Comparison of ENCODE assay signal across 28 cellular contexts in the genomic region with DNA sequence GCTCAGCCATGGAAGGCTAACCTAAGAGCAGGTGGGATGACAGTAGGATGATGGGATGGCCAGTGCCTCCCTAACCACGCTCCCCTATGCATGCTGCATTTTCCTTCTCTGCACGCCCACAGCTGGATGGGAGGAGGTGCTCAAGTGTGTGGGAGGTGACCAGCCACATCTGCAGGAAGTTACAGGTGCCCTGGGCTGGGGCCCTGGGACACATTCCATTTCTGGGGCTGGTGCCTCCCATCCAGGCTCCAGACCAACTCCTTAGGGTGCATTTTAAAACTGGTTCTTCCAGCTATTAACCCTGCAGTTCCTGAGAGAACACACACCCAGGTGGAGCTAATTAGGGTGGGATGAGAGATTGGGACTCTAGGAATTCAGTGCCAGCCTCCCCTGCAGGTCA.
DNase-seq lines count a peak whose midpoint lies in the region; ATAC-seq and TF ChIP-seq lines count a peak whose summit lies in the region.
"Had no signal": no experiment of that assay in that cellular context is flagged by ENCODE, and none has a peak within 500 bp of the region (broad histone marks: within the 10 kb centered on the region; RNA-seq: fewer than 3 reads in every experiment).

No MANE protein-coding gene starts in this region.

- no peak overlapping the region for H3K27ac ChIP-seq in lower lobe of right lung
- no peak overlapping the region for H3K27ac ChIP-seq in coronary artery
- H3K27ac ChIP-seq in naive thymus-derived CD4-positive, alpha-beta T cell (ENCODE audit: low read depth, low read length) = no peak overlapping the region
- H3K27ac ChIP-seq: gastroesophageal sphincter had no signal

- H3K27me3 Mint-ChIP-seq in Caco-2 (ENCODE audit: insufficient read depth, unreplicated experiment) (no peaks in the 10 kb centered on the region), T-helper 17 cell (peaks cover 9% of the 10 kb centered on the region)
- H3K27me3 Mint-ChIP-seq in naive thymus-derived CD4-positive, alpha-beta T cell = no peaks in the 10 kb centered on the region
- H3K27me3 Mint-ChIP-seq: activated CD4-positive, alpha-beta memory T cell treated with anti-CD3 and anti-CD28 coated beads, Interleukin-2, amount 10 ng/mL, durations not matched to agents 7 days and 5 days; activated naive CD4-positive, alpha-beta T cell treated with anti-CD3 and anti-CD28 coated beads, Interleukin-2, amount 50 U/mL, for 24 hours; T-cell had no signal

- H3K4me1 Mint-ChIP-seq in Caco-2 (ENCODE audit: low read depth, unreplicated experiment) = peaks cover 12% of the 10 kb centered on the region
- peaks cover 10% of the 10 kb centered on the region for H3K4me1 Mint-ChIP-seq in T-helper 17 cell
- peaks cover 5 to 25% (median 10%) of the 10 kb centered on the region in 7 donors for H3K4me1 Mint-ChIP-seq in naive thymus-derived CD4-positive, alpha-beta T cell
- H3K4me1 Mint-ChIP-seq: B cell had no signal

- H3K27me3 ChIP-seq in Caco-2 (replicated peaks; ENCODE audit: control insufficient read depth, insufficient read depth, low read length) (no peaks in the 10 kb centered on the region; the same call in 1 of the 2 replicates), lower lobe of right lung (ENCODE audit: low read depth) (no peaks in the 10 kb centered on the region)
- H3K27me3 ChIP-seq in naive thymus-derived CD4-positive, alpha-beta T cell (ENCODE audit: control insufficient read depth in 2 of 2, insufficient read depth in 2 of 2, low read length in 2 of 2) = no peaks in the 10 kb centered on the region
- H3K27me3 ChIP-seq: cardiac muscle cell, gastroesophageal sphincter, hepatocyte, upper lobe of left lung had no signal

- H3K36me3 ChIP-seq in Caco-2 (ENCODE audit: control insufficient read depth, insufficient read depth, low read length) (no peaks in the 10 kb centered on the region; the same call in 1 of the 2 replicates), lower lobe of right lung (no peaks in the 10 kb centered on the region)
- no peaks in the 10 kb centered on the region for H3K36me3 ChIP-seq in naive thymus-derived CD4-positive, alpha-beta T cell (ENCODE audit: control insufficient read depth in 2 of 3, insufficient read depth in 3 of 3, low read length in 3 of 3)
- H3K36me3 ChIP-seq: cardiac muscle cell, gastroesophageal sphincter, upper lobe of left lung had no signal

- TF ChIP-seq CTCF in Caco-2 (IDR thresholded peaks at IDR 0.05; ENCODE audit: insufficient read depth in 1 of 2, low read depth in 1 of 2, low read length in 1 of 2, severe bottlenecking in 1 of 2, unreplicated experiment in 1 of 2) (no peak), lower lobe of right lung (IDR thresholded peaks at IDR 0.05) (no peak), coronary artery (IDR thresholded peaks at IDR 0.05) (no peak)

- BruUV-seq in Caco-2 (replicated peaks; lab: Mats Ljungman, UMichigan) = no TSS peak

- peak; percentile 55 to 79 for DNase-seq in Caco-2
- DNase-seq in T-helper 17 cell = no peak
- no peak for DNase-seq in lower lobe of right lung
- no peak for DNase-seq in coronary artery (ENCODE audit: low spot score)
- no peak for DNase-seq in effector CD4-positive, alpha-beta T cell
- no peak for DNase-seq in naive thymus-derived CD4-positive, alpha-beta T cell
- DNase-seq: activated CD4-positive, alpha-beta memory T cell treated with anti-CD3 and anti-CD28 coated beads, Interleukin-2, amount 10 ng/mL, durations not matched to agents 7 days and 5 days; aorta; CD8-positive, alpha-beta T cell; Karpas-422; natural killer cell; NCI-H1048; NCI-H1694; NCI-H526 treated with DMSO at 0.1 percent for 48 hours; RPMI8226; stimulated activated CD4-positive, alpha-beta T cell treated with anti-CD3 and anti-CD28 coated beads, Interleukin-2, amount 100 ng/mL, for 24 hours; T-cell had no signal

- H3K4me3 Mint-ChIP-seq in Caco-2 (ENCODE audit: unreplicated experiment) (no peak overlapping the region), T-helper 17 cell (no peak overlapping the region)
- no peak overlapping the region for H3K4me3 Mint-ChIP-seq in naive thymus-derived CD4-positive, alpha-beta T cell
- H3K4me3 Mint-ChIP-seq: activated CD4-positive, alpha-beta memory T cell treated with anti-CD3 and anti-CD28 coated beads, Interleukin-2, amount 10 ng/mL, durations not matched to agents 7 days and 5 days; activated naive CD4-positive, alpha-beta T cell treated with anti-CD3 and anti-CD28 coated beads, Interleukin-2, amount 50 U/mL, for 24 hours; B cell; CD8-positive, alpha-beta T cell; natural killer cell; T-cell had no signal

- TF ChIP-seq EP300 in Ishikawa (IDR thresholded peaks at IDR 0.05; ENCODE audit: borderline replicate concordance) = peak; percentile 82; the same call in 1 of the 2 replicates

- POLR2A ChIA-PET in Caco-2 (lab: Charles Lee) = interaction anchor here (0.6 kb wide), 1 partner anchor 1234 kb away, joined by 3 read pairs; no protein-coding TSS in a partner anchor
- POLR2A ChIA-PET in naive thymus-derived CD4-positive, alpha-beta T cell (lab: Charles Lee) = no interaction called here

- H3K36me3 Mint-ChIP-seq in Caco-2 (ENCODE audit: insufficient read depth, unreplicated experiment) (no peaks in the 10 kb centered on the region), T-helper 17 cell (ENCODE audit: low read depth) (no peaks in the 10 kb centered on the region)
- H3K36me3 Mint-ChIP-seq in naive thymus-derived CD4-positive, alpha-beta T cell = no peaks in the 10 kb centered on the region
- H3K36me3 Mint-ChIP-seq: activated naive CD4-positive, alpha-beta T cell treated with anti-CD3 and anti-CD28 coated beads, Interleukin-2, amount 50 U/mL, for 24 hours; CD8-positive, alpha-beta T cell; natural killer cell; T-cell had no signal

- H3K4me1 ChIP-seq in Caco-2 = peaks cover 24% of the 10 kb centered on the region
- peaks cover 36% of the 10 kb centered on the region for H3K4me1 ChIP-seq in lower lobe of right lung
- H3K4me1 ChIP-seq in naive thymus-derived CD4-positive, alpha-beta T cell (ENCODE audit: control insufficient read depth in 2 of 2, insufficient read depth in 2 of 2, low read length in 2 of 2) = peaks cover 6 to 8% of the 10 kb centered on the region in 2 donors

- peak; percentile 32 for TF ChIP-seq RAD21 in Ishikawa (IDR thresholded peaks at IDR 0.05; ENCODE audit: low read depth)

- H3K27ac Mint-ChIP-seq in Caco-2 (ENCODE audit: unreplicated experiment) = no peak overlapping the region
- peak overlapping the region; percentile 53 for H3K27ac Mint-ChIP-seq in T-helper 17 cell
- no peak overlapping the region for H3K27ac Mint-ChIP-seq in naive thymus-derived CD4-positive, alpha-beta T cell
- H3K27ac Mint-ChIP-seq: activated CD4-positive, alpha-beta memory T cell treated with anti-CD3 and anti-CD28 coated beads, Interleukin-2, amount 10 ng/mL, durations not matched to agents 7 days and 5 days; activated T-helper 2 cell treated with anti-CD3 and anti-CD28 coated beads, Interferon-gamma antibody, Interleukin-2, Interleukin-4, amounts not matched to agents 10 μg/mL and 5 μg/mL and 100 μg/mL, durations not matched to agents 14 hours and 24 hours and 36 hours; B cell; CD8-positive, alpha-beta T cell; T-cell had no signal

- CTCF ChIA-PET in Caco-2 (lab: Charles Lee) = interaction anchor here (0.6 to 1.0 kb wide), 3 partner anchors 33 to 153 kb away, joined by 3 to 4 read pairs (median 3); a partner anchor contains a TSS
- CTCF ChIA-PET in naive thymus-derived CD4-positive, alpha-beta T cell (lab: Charles Lee) = no interaction called here

- intact Hi-C loops in Caco-2 (cut with micrococcal nuclease; ENCODE audit: unreplicated experiment) (no loop called here), lower lobe of right lung (cut with DNase I) (no loop called here)
- intact Hi-C loops in naive thymus-derived CD4-positive, alpha-beta T cell (cut with micrococcal nuclease) = no loop called here

- H3K9me3 Mint-ChIP-seq in Caco-2 (ENCODE audit: unreplicated experiment) = no peaks in the 10 kb centered on the region
- no peaks in the 10 kb centered on the region for H3K9me3 Mint-ChIP-seq in naive thymus-derived CD4-positive, alpha-beta T cell
- H3K9me3 Mint-ChIP-seq: activated naive CD4-positive, alpha-beta T cell treated with anti-CD3 and anti-CD28 coated beads, Interleukin-2, amount 50 U/mL, for 24 hours; activated T-helper 2 cell treated with anti-CD3 and anti-CD28 coated beads, Interferon-gamma antibody, Interleukin-2, Interleukin-4, amounts not matched to agents 10 μg/mL and 5 μg/mL and 100 μg/mL, durations not matched to agents 14 hours and 24 hours and 36 hours; CD8-positive, alpha-beta T cell; natural killer cell; T-cell had no signal

- H3K9me3 ChIP-seq in Caco-2 (no peaks in the 10 kb centered on the region), T-helper 17 cell (ENCODE audit: control insufficient read depth, low read length, poor library complexity, severe bottlenecking) (no peaks in the 10 kb centered on the region), lower lobe of right lung (no peaks in the 10 kb centered on the region)
- no peaks in the 10 kb centered on the region for H3K9me3 ChIP-seq in naive thymus-derived CD4-positive, alpha-beta T cell (ENCODE audit: control insufficient read depth in 2 of 3, low read length in 3 of 3)
- H3K9me3 ChIP-seq: gastroesophageal sphincter, upper lobe of left lung had no signal

- H3K4me3 ChIP-seq in Caco-2 (ENCODE audit: low read depth, low read length) (no peak overlapping the region), lower lobe of right lung (no peak overlapping the region), coronary artery (no peak overlapping the region)
- no peak overlapping the region for H3K4me3 ChIP-seq in naive thymus-derived CD4-positive, alpha-beta T cell (ENCODE audit: low read length)
- H3K4me3 ChIP-seq: cardiac muscle cell, gastroesophageal sphincter, hepatocyte, skin epidermis, upper lobe of left lung had no signal

- no peak for ATAC-seq in T-helper 17 cell
- peak; percentile 49 to 71 for ATAC-seq in lower lobe of right lung
- no peak for ATAC-seq in HG03045 (IDR thresholded peaks at IDR 0.05; ENCODE audit: unreplicated experiment)
- no peak for ATAC-seq in naive thymus-derived CD4-positive, alpha-beta T cell
- ATAC-seq: activated CD4-positive, CD25-positive, alpha-beta regulatory T cell treated with anti-CD3 and anti-CD28 coated beads, Interleukin-2, amount 50 U/mL, for 24 hours; CD8-positive, alpha-beta T cell; gastroesophageal sphincter; natural killer cell; T-cell had no signal

TF ChIP-seq in Ishikawa, 13 proteins besides CTCF, POLR2A, EP300 and RAD21 (continues in another document):
- TF ChIP-seq TAF1 (IDR thresholded peaks at IDR 0.05; ENCODE audit: low read depth) (no peak), EGR1 (IDR thresholded peaks at IDR 0.05) (peak; percentile 81), CEBPB (IDR thresholded peaks at IDR 0.05) (peak; percentile 63; the same call in 1 of the 2 replicates), TEAD4 (IDR thresholded peaks at IDR 0.05) (peak; percentile 75), ZBTB7A (IDR thresholded peaks at IDR 0.05; ENCODE audit: low read depth) (0 out of 2 replicates have a peak, but pooled peaks have one; percentile 43), NFIC (IDR thresholded peaks at IDR 0.05) (peak; percentile 88), FOXM1 (IDR thresholded peaks at IDR 0.05; ENCODE audit: borderline replicate concordance, low read depth) (peak; percentile 65; the same call in 1 of the 2 replicates)

Comparison
In these comparisons a context has a peak if more than half of its experiments do, and no peak if none do; other contexts are left out.
1. DNase-seq: peak in Caco-2 (2 of 2); none in T-helper 17 cell (0 of 3), lower lobe of right lung (single experiment), coronary artery (single experiment), effector CD4-positive, alpha-beta T cell (single experiment) and naive thymus-derived CD4-positive, alpha-beta T cell (0 of 9).
2. ATAC-seq: peak in lower lobe of right lung (2 of 2); none in T-helper 17 cell (single experiment), HG03045 (single experiment) and naive thymus-derived CD4-positive, alpha-beta T cell (single experiment).